Comparison of ENCODE assay signal across 8 cellular contexts in genomic region chr12:54125950-54126695, GRCh38.
DNase-seq lines count a peak whose midpoint lies in the region; ATAC-seq, FAIRE-seq and TF ChIP-seq lines count a peak whose summit lies in the region.

No MANE protein-coding gene starts in this region.

- BruUV-seq in GM12878 (replicated peaks; lab: Mats Ljungman, UMichigan) = no TSS peak

- CTCF ChIA-PET in GM12878 (lab: Yijun Ruan, JAX) = no interaction called here

- H4K20me1 ChIP-seq in GM12878 (ENCODE audit: control insufficient read depth, insufficient read depth) = no peaks in the 10 kb centered on the region

- H2AFZ ChIP-seq in GM12878 (ENCODE audit: control insufficient read depth, low read depth, low read length) = peak overlapping the region; percentile 2; the same call in 1 of the 2 replicates

- TF ChIP-seq CTCF in GM12878 (IDR thresholded peaks at IDR 0.05 in 2 of 3, conservative IDR thresholded peaks at IDR 0.05 in 1 of 3; ENCODE audit: control insufficient read depth in 2 of 3, extremely low read depth in 1 of 3, insufficient read depth in 1 of 3, low read depth in 3 of 3, low read length in 3 of 3) = no peak

- 3% methylated on average over 42 of the region's 50 CpGs for WGBS in GM12878 (ENCODE audit: insufficient coverage, insufficient replicate concordance, low lambda C conversion rate, missing lambda C conversion rate)

- in situ Hi-C loops in GM12878 (cut with MboI) = no loop called here

- no peak for FAIRE-seq in GM12878 (lab: Jason Lieb, UNC)

- POLR2A ChIA-PET in GM12878 (lab: Charles Lee) = interaction anchor here (0.7 kb wide), 2 partner anchors 75 to 149 kb away, joined by 5 to 7 read pairs; no protein-coding TSS in a partner anchor

- H3K4me3 ChIP-seq in GM12878 (no peak overlapping the region), stomach smooth muscle (ENCODE audit: low read length in 2 of 2) (peak overlapping the region; percentile 83 to 88)

- SMC1A ChIA-PET in GM12878 (lab: Charles Lee; ENCODE audit: uncharacterized antibody, unreplicated experiment) = no interaction called here

- peak overlapping the region; percentile 64; the same call in 1 of the 2 replicates for H3K4me2 ChIP-seq in GM12878 (ENCODE audit: control insufficient read depth, insufficient read depth)

- H3K9me3 ChIP-seq in GM12878 (replicated peaks; ENCODE audit: control insufficient read depth, insufficient read depth, low read length) (no peaks in the 10 kb centered on the region), stomach smooth muscle (ENCODE audit: control insufficient read depth in 2 of 2, low read length in 2 of 2) (no peaks in the 10 kb centered on the region)

- ATAC-seq in GM12878 = peak; percentile 68

- no peaks in the 10 kb centered on the region for H3K36me3 ChIP-seq in GM12878 (ENCODE audit: control insufficient read depth in 2 of 2, insufficient read depth in 2 of 2, low read length in 1 of 2)
- H3K36me3 ChIP-seq in stomach smooth muscle (ENCODE audit: control insufficient read depth in 2 of 2, insufficient read depth in 2 of 2, low read length in 2 of 2) = peaks cover 0 to 3% of the 10 kb centered on the region in 2 donors

- no peak for TF ChIP-seq POLR2A in GM12878 (IDR thresholded peaks at IDR 0.05; ENCODE audit: low read depth, low read length)

- H3K9ac ChIP-seq in GM12878 (ENCODE audit: control insufficient read depth, insufficient read depth, low read length) (no peak overlapping the region), stomach smooth muscle (ENCODE audit: low read length in 2 of 2) (peak overlapping the region; percentile 78 to 87)

- RAD21 ChIA-PET in GM12878 (lab: Charles Lee; ENCODE audit: unreplicated experiment) = interaction anchor here (0.6 kb wide), 1 partner anchor 12 kb away, joined by 3 read pairs; no protein-coding TSS in a partner anchor

- H3K79me2 ChIP-seq in GM12878 (ENCODE audit: control insufficient read depth, insufficient read depth, low read length) = no peaks in the 10 kb centered on the region

- intact Hi-C loops in GM12878 (cut with micrococcal nuclease; ENCODE audit: unreplicated experiment) = no loop called here

- no peaks in the 10 kb centered on the region for H3K4me1 ChIP-seq in GM12878 (ENCODE audit: control insufficient read depth, insufficient read depth, low read length)
- peaks cover 15% of the 10 kb centered on the region for H3K4me1 ChIP-seq in stomach smooth muscle (ENCODE audit: control insufficient read depth, insufficient read depth, low read length)

- TF ChIP-seq EP300 in GM12878 (IDR thresholded peaks at IDR 0.05; ENCODE audit: borderline replicate concordance in 1 of 2, control insufficient read depth in 1 of 2, low read depth in 2 of 2, low read length in 2 of 2) = no peak

- DNase-seq in HuH-7 (ENCODE audit: low spot score) = peak; percentile 70
- DNase-seq in GM12878 (ENCODE audit: low read depth, low spot score) = no peak
- peak; percentile 55 for DNase-seq in left kidney (ENCODE audit: low read depth, low spot score)
- DNase-seq in stimulated activated naive CD4-positive, alpha-beta T cell treated with Interleukin-2 at 50 U/mL for 16 hours (lab: John Stamatoyannopoulos, UW) = no peak
- no peak for DNase-seq in RPMI8226
- DNase-seq in RKO (ENCODE audit: low spot score) = no peak
- DNase-seq in activated CD4-positive, CD25-positive, alpha-beta regulatory T cell (lab: John Stamatoyannopoulos, UW) = no peak

- H3K27ac ChIP-seq in GM12878 (ENCODE audit: control insufficient read depth, insufficient read depth) (no peak overlapping the region), stomach smooth muscle (ENCODE audit: low read length) (peak overlapping the region; percentile 62)

- H3K27me3 ChIP-seq in GM12878 (replicated peaks in 1 of 2; ENCODE audit: control insufficient read depth in 2 of 2, insufficient read depth in 2 of 2, low read length in 1 of 2) = peaks cover 8 to 16% of the 10 kb centered on the region in 2 experiments
- peaks cover 0 to 13% of the 10 kb centered on the region in 2 donors for H3K27me3 ChIP-seq in stomach smooth muscle (ENCODE audit: control insufficient read depth in 1 of 2, insufficient read depth in 2 of 2, low read length in 2 of 2)

- no peak for TF ChIP-seq RAD21 in GM12878 (IDR thresholded peaks at IDR 0.05; ENCODE audit: insufficient read depth, low read depth, low read length)

TF ChIP-seq in GM12878, 131 proteins besides CTCF, POLR2A, EP300 and RAD21:
- TF ChIP-seq, protein P1, sequence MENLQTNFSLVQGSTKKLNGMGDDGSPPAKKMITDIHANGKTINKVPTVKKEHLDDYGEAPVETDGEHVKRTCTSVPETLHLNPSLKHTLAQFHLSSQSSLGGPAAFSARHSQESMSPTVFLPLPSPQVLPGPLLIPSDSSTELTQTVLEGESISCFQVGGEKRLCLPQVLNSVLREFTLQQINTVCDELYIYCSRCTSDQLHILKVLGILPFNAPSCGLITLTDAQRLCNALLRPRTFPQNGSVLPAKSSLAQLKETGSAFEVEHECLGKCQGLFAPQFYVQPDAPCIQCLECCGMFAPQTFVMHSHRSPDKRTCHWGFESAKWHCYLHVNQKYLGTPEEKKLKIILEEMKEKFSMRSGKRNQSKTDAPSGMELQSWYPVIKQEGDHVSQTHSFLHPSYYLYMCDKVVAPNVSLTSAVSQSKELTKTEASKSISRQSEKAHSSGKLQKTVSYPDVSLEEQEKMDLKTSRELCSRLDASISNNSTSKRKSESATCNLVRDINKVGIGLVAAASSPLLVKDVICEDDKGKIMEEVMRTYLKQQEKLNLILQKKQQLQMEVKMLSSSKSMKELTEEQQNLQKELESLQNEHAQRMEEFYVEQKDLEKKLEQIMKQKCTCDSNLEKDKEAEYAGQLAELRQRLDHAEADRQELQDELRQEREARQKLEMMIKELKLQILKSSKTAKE (IDR thresholded peaks at IDR 0.05; ENCODE audit: low read depth, poor library complexity, severe bottlenecking) = no peak
- TF ChIP-seq EZH2 (IDR thresholded peaks at IDR 0.05; ENCODE audit: borderline replicate concordance, control insufficient read depth, low read depth, low read length) = 0 out of 2 replicates have a peak, but pooled peaks have one; percentile 50
- TF ChIP-seq STAT3 (IDR thresholded peaks at IDR 0.05; ENCODE audit: low read depth, low read length) = no peak
- TF ChIP-seq ZZZ3 (IDR thresholded peaks at IDR 0.05; ENCODE audit: control insufficient read depth, insufficient read length, low read depth) = no peak
- TF ChIP-seq FOXM1 (IDR thresholded peaks at IDR 0.05; ENCODE audit: low read depth, low read length) = no peak
- TF ChIP-seq, protein P2, sequence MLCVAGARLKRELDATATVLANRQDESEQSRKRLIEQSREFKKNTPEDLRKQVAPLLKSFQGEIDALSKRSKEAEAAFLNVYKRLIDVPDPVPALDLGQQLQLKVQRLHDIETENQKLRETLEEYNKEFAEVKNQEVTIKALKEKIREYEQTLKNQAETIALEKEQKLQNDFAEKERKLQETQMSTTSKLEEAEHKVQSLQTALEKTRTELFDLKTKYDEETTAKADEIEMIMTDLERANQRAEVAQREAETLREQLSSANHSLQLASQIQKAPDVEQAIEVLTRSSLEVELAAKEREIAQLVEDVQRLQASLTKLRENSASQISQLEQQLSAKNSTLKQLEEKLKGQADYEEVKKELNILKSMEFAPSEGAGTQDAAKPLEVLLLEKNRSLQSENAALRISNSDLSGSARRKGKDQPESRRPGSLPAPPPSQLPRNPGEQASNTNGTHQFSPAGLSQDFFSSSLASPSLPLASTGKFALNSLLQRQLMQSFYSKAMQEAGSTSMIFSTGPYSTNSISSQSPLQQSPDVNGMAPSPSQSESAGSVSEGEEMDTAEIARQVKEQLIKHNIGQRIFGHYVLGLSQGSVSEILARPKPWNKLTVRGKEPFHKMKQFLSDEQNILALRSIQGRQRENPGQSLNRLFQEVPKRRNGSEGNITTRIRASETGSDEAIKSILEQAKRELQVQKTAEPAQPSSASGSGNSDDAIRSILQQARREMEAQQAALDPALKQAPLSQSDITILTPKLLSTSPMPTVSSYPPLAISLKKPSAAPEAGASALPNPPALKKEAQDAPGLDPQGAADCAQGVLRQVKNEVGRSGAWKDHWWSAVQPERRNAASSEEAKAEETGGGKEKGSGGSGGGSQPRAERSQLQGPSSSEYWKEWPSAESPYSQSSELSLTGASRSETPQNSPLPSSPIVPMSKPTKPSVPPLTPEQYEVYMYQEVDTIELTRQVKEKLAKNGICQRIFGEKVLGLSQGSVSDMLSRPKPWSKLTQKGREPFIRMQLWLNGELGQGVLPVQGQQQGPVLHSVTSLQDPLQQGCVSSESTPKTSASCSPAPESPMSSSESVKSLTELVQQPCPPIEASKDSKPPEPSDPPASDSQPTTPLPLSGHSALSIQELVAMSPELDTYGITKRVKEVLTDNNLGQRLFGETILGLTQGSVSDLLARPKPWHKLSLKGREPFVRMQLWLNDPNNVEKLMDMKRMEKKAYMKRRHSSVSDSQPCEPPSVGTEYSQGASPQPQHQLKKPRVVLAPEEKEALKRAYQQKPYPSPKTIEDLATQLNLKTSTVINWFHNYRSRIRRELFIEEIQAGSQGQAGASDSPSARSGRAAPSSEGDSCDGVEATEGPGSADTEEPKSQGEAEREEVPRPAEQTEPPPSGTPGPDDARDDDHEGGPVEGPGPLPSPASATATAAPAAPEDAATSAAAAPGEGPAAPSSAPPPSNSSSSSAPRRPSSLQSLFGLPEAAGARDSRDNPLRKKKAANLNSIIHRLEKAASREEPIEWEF (IDR thresholded peaks at IDR 0.05; ENCODE audit: insufficient replicate concordance, low read depth, low read length) = no peak
- no peak for TF ChIP-seq MEF2A (IDR thresholded peaks at IDR 0.05; ENCODE audit: insufficient read depth, low read depth, low read length)
- no peak for TF ChIP-seq ESRRA (IDR thresholded peaks at IDR 0.05; ENCODE audit: low read length)
- 0 out of 2 replicates have a peak, but pooled peaks have one; percentile 20 for TF ChIP-seq RAD51 (IDR thresholded peaks at IDR 0.05)
- TF ChIP-seq SUZ12 (IDR thresholded peaks at IDR 0.05; ENCODE audit: unreplicated experiment) = peak; percentile 18

Comparison
In these comparisons a context has a peak if more than half of its experiments do, and no peak if none do; other contexts are left out.
1. DNase-seq: peak in HuH-7 (single experiment) and left kidney (single experiment); none in GM12878 (single experiment), stimulated activated naive CD4-positive, alpha-beta T cell treated with Interleukin-2 at 50 U/mL for 16 hours (single experiment), RPMI8226 (single experiment), RKO (single experiment) and activated CD4-positive, CD25-positive, alpha-beta regulatory T cell (0 of 4).